18 cellular contexts compared by ENCODE assay signal in genomic region chr19:4425531-4425930, GRCh38. TPM values are rescaled to one million over a fixed set of nuclear protein-coding genes. Genes with fewer than 3 reads are reported as not detected.
DNase-seq lines count a peak whose midpoint lies in the region; ATAC-seq and TF ChIP-seq lines count a peak whose summit lies in the region.
"Had no signal": no experiment of that assay in that cellular context is flagged by ENCODE, and none has a peak within 500 bp of the region (broad histone marks: within the 10 kb centered on the region; RNA-seq: fewer than 3 reads in every experiment).

No MANE protein-coding gene starts in this region.

- ATAC-seq in left cardiac atrium = no peak
- ATAC-seq: body of pancreas had no signal

- DNase-seq in Daoy (ENCODE audit: low read depth) = peak; percentile 51
- peak; percentile 79 for DNase-seq in NCI-H2171 (lab: John Stamatoyannopoulos, UW)
- peak; percentile 78 to 94 for DNase-seq in cardiac fibroblast (ENCODE audit: low read depth in 2 of 2)
- DNase-seq in non-pigmented ciliary epithelial cell (ENCODE audit: low read depth) = peak; percentile 20
- DNase-seq in dedifferentiated amniotic fluid mesenchymal stem cell (ENCODE audit: extremely low spot score) = no peak
- DNase-seq in cortex of kidney (lab: John Stamatoyannopoulos, UW) = no peak
- DNase-seq in left cardiac atrium = no peak
- DNase-seq in occipital lobe (lab: John Stamatoyannopoulos, UW) = no peak
- DNase-seq: activated CD4-positive, CD25-positive, alpha-beta regulatory T cell treated with anti-CD3 and anti-CD28 coated beads, Interleukin-2, amount 50 U/mL, for 72 hours; activated CD8-positive, alpha-beta memory T cell treated with anti-CD3 and anti-CD28 coated beads, Interleukin-2, amount 50 U/mL, for 4 hours; body of pancreas; DMS153; left ventricle myocardium inferior; NCI-H446; ovary; stimulated activated CD4-positive, alpha-beta T cell treated with anti-CD3 and anti-CD28 coated beads, Interleukin-4, amount 100 ng/mL, for 24 hours had no signal

- no peak for TF ChIP-seq CTCF in cardiac fibroblast (IDR thresholded peaks at IDR 0.05; ENCODE audit: low read depth, low read length)

- intact Hi-C loops in left cardiac atrium (cut with DNase I) = no loop called here

- H3K4me3 ChIP-seq in cardiac fibroblast (replicated peaks in 1 of 2; ENCODE audit: low read depth in 2 of 2, low read length in 2 of 2) = no peak overlapping the region
- H3K4me3 ChIP-seq: body of pancreas, esophagus muscularis mucosa, left ventricle myocardium inferior, ovary, skin epidermis had no signal

RNA-seq across cellular contexts. Expression of gene CHAF1A, which starts 23.1 kb away (rescaled TPM):
- total RNA-seq in Daoy (2014; rRNA removed; shearing (Covaris generic)) = 39.7 and 55.8 TPM in 2 replicates
- total RNA-seq in left cardiac atrium = 1 to 10 TPM; 5.2 to 8.4 TPM
- 6.2 TPM for total RNA-seq in occipital lobe

RNA-seq across cellular contexts. Expression of gene SH3GL1, which starts 25.2 kb away (rescaled TPM):
- total RNA-seq in Daoy (2014; rRNA removed; shearing (Covaris generic)) = 44.3 and 52.8 TPM in 2 replicates
- 10 to 100 TPM; 31.4 to 39.4 TPM for total RNA-seq in left cardiac atrium
- 15.3 TPM for total RNA-seq in occipital lobe

RNA-seq across cellular contexts. Expression of gene UBXN6, which starts 32.1 kb away (rescaled TPM):
- 57.9 and 72.7 TPM in 2 replicates for total RNA-seq in Daoy (2014; rRNA removed; shearing (Covaris generic))
- 100 to 1,000 TPM in 1 of 2 donors, 10 to 100 TPM in 1; 96.9 to 101 TPM for total RNA-seq in left cardiac atrium
- total RNA-seq in occipital lobe = 54.7 TPM

RNA-seq across cellular contexts. Expression of gene HDGFL2, which starts 46.6 kb away (rescaled TPM):
- 57.4 and 79.1 TPM in 2 replicates for total RNA-seq in Daoy (2014; rRNA removed; shearing (Covaris generic))
- 10 to 100 TPM; 20.9 to 25.9 TPM for total RNA-seq in left cardiac atrium
- total RNA-seq in occipital lobe = 32.8 TPM

Comparison
In these comparisons a context has a peak if more than half of its experiments do, and no peak if none do; other contexts are left out.
1. DNase-seq: peak in Daoy (single experiment), NCI-H2171 (single experiment), cardiac fibroblast (2 of 2) and non-pigmented ciliary epithelial cell (single experiment); none in dedifferentiated amniotic fluid mesenchymal stem cell (single experiment), cortex of kidney (single experiment), left cardiac atrium (single experiment) and occipital lobe (single experiment).